Comparison of ENCODE assay signal across 14 cellular contexts in genomic region chr1:227273557-227273956, GRCh38. TPM values are rescaled to one million over a fixed set of nuclear protein-coding genes. Genes with fewer than 3 reads are reported as not detected.
DNase-seq lines count a peak whose midpoint lies in the region; ATAC-seq and TF ChIP-seq lines count a peak whose summit lies in the region.
"Had no signal": no experiment of that assay in that cellular context is flagged by ENCODE, and none has a peak within 500 bp of the region (broad histone marks: within the 10 kb centered on the region; RNA-seq: fewer than 3 reads in every experiment).

No MANE protein-coding gene starts in this region.

- H3K27ac ChIP-seq in PC-9, result no peak overlapping the region
- H3K27ac ChIP-seq: right atrium auricular region, tibial artery had no signal

- CTCF ChIA-PET in PC-9 (lab: Charles Lee), result interaction anchor here (0.7 kb wide), 1 partner anchor 170 kb away, joined by 4 read pairs; no protein-coding TSS in a partner anchor

- 0 out of 2 replicates have a peak, but pooled peaks cover 4% of the 10 kb centered on the region for H3K9me3 ChIP-seq in PC-9 (ENCODE audit: insufficient read depth, low read depth)
- H3K9me3 ChIP-seq: right atrium auricular region, tibial artery had no signal

- TF ChIP-seq CTCF in PC-9 (conservative IDR thresholded peaks at IDR 0.05) (no peak), epithelial cell of esophagus (IDR thresholded peaks at IDR 0.05; ENCODE audit: insufficient read depth, low read depth, low read length, missing control alignments) (no peak), natural killer cell (IDR thresholded peaks at IDR 0.05) (no peak), GM10266 (IDR thresholded peaks at IDR 0.05; ENCODE audit: control insufficient read depth, insufficient read depth, low read depth, missing control alignments) (no peak)

- ATAC-seq in natural killer cell (no peak), GM18511 (IDR thresholded peaks at IDR 0.05; ENCODE audit: unreplicated experiment) (no peak)

- POLR2A ChIA-PET in PC-9 (lab: Charles Lee; ENCODE audit: unreplicated experiment), result no interaction called here

- no peaks in the 10 kb centered on the region; the same call in none of the 2 replicates for H3F3A ChIP-seq in PC-9 (ENCODE audit: insufficient read depth, low read depth)

- H3K4me2 ChIP-seq in PC-9, result no peak overlapping the region

- no peaks in the 10 kb centered on the region for H3K36me3 ChIP-seq in PC-9 (ENCODE audit: low read depth)
- H3K36me3 ChIP-seq: right atrium auricular region, tibial artery had no signal

- H3K27me3 ChIP-seq in PC-9 (ENCODE audit: insufficient read depth, low read depth), result no peaks in the 10 kb centered on the region
- H3K27me3 ChIP-seq: right atrium auricular region, tibial artery had no signal

- peaks cover 0 to 3% of the 10 kb centered on the region in 2 donors for H3K9me3 Mint-ChIP-seq in natural killer cell

- peaks cover 0 to 3% of the 10 kb centered on the region in 2 donors for H3K27me3 Mint-ChIP-seq in natural killer cell (ENCODE audit: low read depth in 2 of 2)

- H3K27ac Mint-ChIP-seq in natural killer cell, result no peak overlapping the region
- H3K27ac Mint-ChIP-seq: memory B cell had no signal

- H3K4me3 Mint-ChIP-seq in natural killer cell, result no peak overlapping the region
- H3K4me3 Mint-ChIP-seq: memory B cell had no signal

- peaks cover 10% of the 10 kb centered on the region; the same call in 1 of the 2 replicates for H3K4me1 ChIP-seq in PC-9 (replicated peaks; ENCODE audit: insufficient read depth)

- H3K36me3 Mint-ChIP-seq in natural killer cell, result no peaks in the 10 kb centered on the region
- H3K36me3 Mint-ChIP-seq: memory B cell had no signal

- intact Hi-C loops in PC-9 (cut with micrococcal nuclease; ENCODE audit: unreplicated experiment), result no loop called here
- intact Hi-C loops in natural killer cell (cut with micrococcal nuclease), result no loop called here

- no peaks in the 10 kb centered on the region for H3K4me1 Mint-ChIP-seq in natural killer cell
- H3K4me1 Mint-ChIP-seq: memory B cell had no signal

- H2AFZ ChIP-seq in PC-9, result no peak overlapping the region

- DNase-seq in HT-29 (ENCODE audit: low spot score) (peak; percentile 77), PC-9 (peak; percentile 14 to 48), epithelial cell of esophagus (ENCODE audit: low read depth) (peak; percentile 70), mucosa of gallbladder (ENCODE audit: low spot score) (peak; percentile 19), natural killer cell (no peak), GM10266 (ENCODE audit: extremely low spot score) (no peak), T1000 (lab: John Stamatoyannopoulos, UW) (no peak)
- DNase-seq: amniotic stem cell, NCI-H510A treated with DMSO at 0.1 percent for 48 hours, T-helper 1 cell, tibial artery had no signal

- no TSS peak for BruUV-seq in PC-9 (replicated peaks; lab: Mats Ljungman, UMichigan)

- H3K9me2 ChIP-seq in PC-9 (ENCODE audit: insufficient read depth), result no peaks in the 10 kb centered on the region

- H4K20me1 ChIP-seq in PC-9 (ENCODE audit: insufficient read depth), result peaks cover 32% of the 10 kb centered on the region

- H3K79me2 ChIP-seq in PC-9 (ENCODE audit: low read depth), result peaks cover 67% of the 10 kb centered on the region

- no peak overlapping the region for H3K4me3 ChIP-seq in PC-9
- H3K4me3 ChIP-seq in epithelial cell of esophagus (ENCODE audit: low read length), result no peak overlapping the region
- H3K4me3 ChIP-seq: right atrium auricular region, tibial artery had no signal

RNA-seq across cellular contexts. Expression of gene CDC42BPA, which starts 44.7 kb away (rescaled TPM):
- total RNA-seq in HT-29 (2014; rRNA removed; shearing (Covaris generic)), result 16.6 and 17.9 TPM in 2 replicates
- total RNA-seq in PC-9 (2021) (45.5 and 47.5 TPM in 2 replicates), mucosa of gallbladder (54.7 TPM), natural killer cell (1 to 10 TPM in 1 of 3 donors, under 1 TPM in 2; 0.14 to 2.4 (median 0.77) TPM)

Comparison
In these comparisons a context has a peak if more than half of its experiments do, and no peak if none do; other contexts are left out.
1. DNase-seq: peak in HT-29 (single experiment), PC-9 (2 of 2), epithelial cell of esophagus (single experiment) and mucosa of gallbladder (single experiment); none in natural killer cell (single experiment), GM10266 (single experiment) and T1000 (single experiment).